11 cellular contexts compared by ENCODE assay signal in the genomic region with DNA sequence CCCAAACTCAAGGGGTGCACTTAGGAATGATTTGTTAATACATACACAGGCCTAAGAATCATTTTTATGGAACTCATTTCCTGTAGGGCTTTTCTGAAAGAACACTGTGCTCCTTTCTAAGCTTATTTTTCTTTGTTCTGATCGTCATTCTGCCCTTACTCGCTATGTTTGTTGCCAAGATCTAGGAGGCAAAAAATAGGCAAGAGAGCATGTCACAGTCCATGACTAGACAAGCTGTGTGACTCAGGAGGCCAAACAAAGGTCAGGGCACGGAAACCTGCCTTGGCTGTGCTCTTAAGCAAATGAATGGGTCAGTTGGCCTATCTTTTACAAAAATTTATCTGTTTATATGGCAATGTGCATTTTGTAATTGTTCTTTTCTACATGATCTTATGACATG. TPM values are rescaled to one million over a fixed set of nuclear protein-coding genes. Genes with fewer than 3 reads are reported as not detected.
DNase-seq lines count a peak whose midpoint lies in the region; ATAC-seq, FAIRE-seq and TF ChIP-seq lines count a peak whose summit lies in the region.
"Had no signal": no experiment of that assay in that cellular context is flagged by ENCODE, and none has a peak within 500 bp of the region (broad histone marks: within the 10 kb centered on the region; RNA-seq: fewer than 3 reads in every experiment).

No MANE protein-coding gene starts in this region.

- no peak for FAIRE-seq in keratinocyte (lab: Jason Lieb, UNC)

- H3K9me1 ChIP-seq in keratinocyte (ENCODE audit: control insufficient read depth, extremely low read depth, insufficient read depth, low read length) = no peaks in the 10 kb centered on the region

- peaks cover 7% of the 10 kb centered on the region for H3K4me1 ChIP-seq in keratinocyte (ENCODE audit: control insufficient read depth, extremely low read depth, insufficient read depth, low read length)
- H3K4me1 ChIP-seq in thyroid gland = peaks cover 0 to 18% of the 10 kb centered on the region in 2 donors

- no peaks in the 10 kb centered on the region for H3K79me2 ChIP-seq in keratinocyte (ENCODE audit: control insufficient read depth, insufficient read depth, low read length)

- H3K27me3 ChIP-seq in keratinocyte (ENCODE audit: control insufficient read depth, extremely low read depth, insufficient read depth, low read length) = no peaks in the 10 kb centered on the region
- no peaks in the 10 kb centered on the region for H3K27me3 ChIP-seq in thyroid gland
- H3K27me3 ChIP-seq: cardiac muscle cell had no signal

- ATAC-seq in HG03439 (IDR thresholded peaks at IDR 0.05; ENCODE audit: unreplicated experiment) = no peak
- no peak for ATAC-seq in activated T-helper 17 cell treated with anti-CD3 and anti-CD28 coated beads, Interleukin-2, amount 50 U/mL, for 72 hours (replicated peaks)

- H3K27me3 Mint-ChIP-seq in activated T-helper 17 cell treated with anti-CD3 and anti-CD28 coated beads, Interleukin-2, amount 50 U/mL, for 72 hours = no peaks in the 10 kb centered on the region

- H4K20me1 ChIP-seq in keratinocyte (ENCODE audit: control insufficient read depth, extremely low read depth, insufficient read depth, low read length) = no peaks in the 10 kb centered on the region

- no peak overlapping the region for H2AFZ ChIP-seq in keratinocyte (ENCODE audit: control insufficient read depth, low read length)

- peak overlapping the region; percentile 16 for H3K4me2 ChIP-seq in keratinocyte (ENCODE audit: control insufficient read depth, extremely low read depth, insufficient read depth, low read depth, low read length)

- H3K27ac ChIP-seq in keratinocyte (ENCODE audit: control insufficient read depth, insufficient read depth, low read length) (no peak overlapping the region), thyroid gland (peak overlapping the region; percentile 5 to 61 (median 49))
- H3K27ac ChIP-seq: cardiac muscle cell had no signal

- no peaks in the 10 kb centered on the region for H3K36me3 ChIP-seq in keratinocyte (ENCODE audit: control insufficient read depth in 2 of 2, extremely low read depth in 1 of 2, insufficient read depth in 2 of 2, low read length in 2 of 2)
- H3K36me3 ChIP-seq in thyroid gland = no peaks in the 10 kb centered on the region
- H3K36me3 ChIP-seq: cardiac muscle cell had no signal

- intact Hi-C loops in thyroid gland (cut with DNase I) = no loop called here

- H3K9me3 Mint-ChIP-seq in activated T-helper 17 cell treated with anti-CD3 and anti-CD28 coated beads, Interleukin-2, amount 50 U/mL, for 72 hours = peaks cover 4% of the 10 kb centered on the region

- H3K27ac Mint-ChIP-seq in activated T-helper 17 cell treated with anti-CD3 and anti-CD28 coated beads, Interleukin-2, amount 50 U/mL, for 72 hours = no peak overlapping the region

- WGBS in thyroid gland, 2 donors = 18 to 33% methylated on average over 3 of the region's 3 CpGs

- H3K4me1 Mint-ChIP-seq in activated T-helper 17 cell treated with anti-CD3 and anti-CD28 coated beads, Interleukin-2, amount 50 U/mL, for 72 hours = peaks cover 11% of the 10 kb centered on the region

- H3K9ac ChIP-seq in keratinocyte (ENCODE audit: control insufficient read depth, extremely low read depth, insufficient read depth, low read length) = no peak overlapping the region

- H3K4me3 ChIP-seq in keratinocyte (ENCODE audit: control insufficient read depth in 2 of 3, extremely low read depth in 1 of 3, insufficient read depth in 2 of 3, low read depth in 1 of 3, low read length in 3 of 3) = no peak overlapping the region
- H3K4me3 ChIP-seq in thyroid gland (replicated peaks in 1 of 3) = no peak overlapping the region
- H3K4me3 ChIP-seq: cardiac muscle cell, lung had no signal

- TF ChIP-seq POLR2A in thyroid gland (IDR thresholded peaks at IDR 0.05) = no peak

- dilution Hi-C loops in keratinocyte (cut with MboI; ENCODE audit: extremely low pct_ligation_motif_present, low sequenced_read_pairs) = no loop called here

- TF ChIP-seq CTCF in keratinocyte (optimal IDR thresholded peaks at IDR 0.05 in 1 of 3, IDR thresholded peaks at IDR 0.05 in 1 of 3, conservative IDR thresholded peaks at IDR 0.05 in 1 of 3; ENCODE audit: extremely low read depth in 1 of 3, insufficient read depth in 2 of 3, low read length in 3 of 3) (no peak), thyroid gland (IDR thresholded peaks at IDR 0.05) (no peak)

- peak; percentile 20 for DNase-seq in HS-5 (ENCODE audit: low read depth)
- DNase-seq in brain pericyte (ENCODE audit: low read depth, low spot score) = peak; percentile 11
- DNase-seq in keratinocyte (ENCODE audit: low read depth, low spot score) = no peak
- DNase-seq in thyroid gland = peak; percentile 37 to 60
- DNase-seq in GDM1 (lab: John Stamatoyannopoulos, UW) = no peak
- no peak for DNase-seq in putamen (ENCODE audit: low spot score)
- DNase-seq: activated CD4-positive, CD25-positive, alpha-beta regulatory T cell treated with anti-CD3 and anti-CD28 coated beads, Interleukin-2, amount 50 U/mL, for 72 hours had no signal

- peaks cover 6% of the 10 kb centered on the region for H3K36me3 Mint-ChIP-seq in activated T-helper 17 cell treated with anti-CD3 and anti-CD28 coated beads, Interleukin-2, amount 50 U/mL, for 72 hours (ENCODE audit: low read depth)

- no peaks in the 10 kb centered on the region for H3K9me3 ChIP-seq in keratinocyte (ENCODE audit: control insufficient read depth, low read depth, low read length)
- no peaks in the 10 kb centered on the region for H3K9me3 ChIP-seq in thyroid gland

- no peak overlapping the region for H3K4me3 Mint-ChIP-seq in activated T-helper 17 cell treated with anti-CD3 and anti-CD28 coated beads, Interleukin-2, amount 50 U/mL, for 72 hours

RNA-seq across cellular contexts. Expression of a gene that starts 42.5 kb away (rescaled TPM):
- polyA plus RNA-seq in keratinocyte = 13.7 to 24.1 TPM (median 15.2 TPM) in 3 replicates
- 10.8 TPM for polyA plus RNA-seq in keratinocyte (2011; ENCODE audit: low read depth)
- 5.0 and 9.2 TPM in 2 replicates for polyA plus RNA-seq in keratinocyte (2011; cell fraction: cytosol; rRNA removed)
- polyA plus RNA-seq in keratinocyte (2011; cell fraction: nucleus; rRNA removed) = 29.7 and 40.3 TPM in 2 replicates
- 10.5 and 11.7 TPM in 2 replicates for polyA plus RNA-seq in keratinocyte (2012; ENCODE audit: low replicate concordance)
- polyA minus RNA-seq in keratinocyte = 2.0 to 7.7 TPM (median 2.8 TPM) in 3 replicates
- 3.6 TPM for polyA minus RNA-seq in keratinocyte (2011; cell fraction: cytosol; rRNA and poly(A)+ RNA removed)
- polyA minus RNA-seq in keratinocyte (2011; cell fraction: nucleus; rRNA and poly(A)+ RNA removed) = 7.0 and 12.2 TPM in 2 replicates
- 10 to 100 TPM; 29.3 to 36.3 (median 33.2) TPM for total RNA-seq in thyroid gland
- 10 to 100 TPM; 35.1 to 44.6 TPM for total RNA-seq in activated T-helper 17 cell treated with anti-CD3 and anti-CD28 coated beads, Interleukin-2, amount 50 U/mL, for 72 hours

Comparison
In these comparisons a context has a peak if more than half of its experiments do, and no peak if none do; other contexts are left out.
1. DNase-seq: peak in HS-5 (single experiment), brain pericyte (single experiment) and thyroid gland (2 of 2); none in keratinocyte (single experiment), GDM1 (single experiment) and putamen (single experiment).